Comparison of ENCODE assay signal across 8 cellular contexts in the genomic region with DNA sequence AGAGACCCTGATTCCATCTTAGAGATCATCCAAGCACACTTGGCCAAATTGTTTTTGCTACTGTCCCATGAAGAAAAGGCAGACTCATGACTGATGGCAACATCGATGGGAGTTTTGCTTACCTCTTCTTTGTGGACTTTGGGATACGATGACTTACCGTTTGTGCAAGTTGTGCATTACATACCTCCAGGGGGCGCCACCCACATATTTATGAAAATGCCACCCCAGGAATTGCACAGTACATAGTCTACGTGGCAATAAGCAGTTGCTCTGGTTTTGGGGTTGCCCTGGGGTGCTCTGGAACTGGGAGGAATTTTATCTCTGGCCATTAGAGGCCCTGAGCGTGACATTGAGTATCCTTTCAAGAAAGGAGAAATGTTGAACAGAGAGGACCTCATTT.
DNase-seq lines count a peak whose midpoint lies in the region; TF ChIP-seq lines count a peak whose summit lies in the region.
"Not testable (repeated sequence)": the region's sequence is repeated elsewhere in the genome, so short reads cannot be mapped to it uniquely, and the experiment has no call there.

No MANE protein-coding gene starts in this region.

- H3K4me1 Mint-ChIP-seq in activated T-helper 2 cell treated with anti-CD3 and anti-CD28 coated beads, Interferon-gamma antibody, Interleukin-2, Interleukin-4, amounts not matched to agents 10 μg/mL and 5 μg/mL and 100 μg/mL, durations not matched to agents 14 hours and 24 hours and 36 hours (ENCODE audit: low read depth); mesothelial cell of epicardium: not testable (repeated sequence)

- intact Hi-C loops in activated T-helper 2 cell treated with anti-CD3 and anti-CD28 coated beads, Interferon-gamma antibody, Interleukin-2, Interleukin-4, amounts not matched to agents 10 μg/mL and 5 μg/mL and 100 μg/mL, durations not matched to agents 14 hours and 24 hours and 36 hours (cut with micrococcal nuclease), result loop anchor here (5.0 kb wide), 1 partner anchor 577 kb away; no protein-coding TSS in a partner anchor

- H3K9me3 Mint-ChIP-seq in activated T-helper 2 cell treated with anti-CD3 and anti-CD28 coated beads, Interferon-gamma antibody, Interleukin-2, Interleukin-4, amounts not matched to agents 10 μg/mL and 5 μg/mL and 100 μg/mL, durations not matched to agents 14 hours and 24 hours and 36 hours, result not testable (repeated sequence)
- peaks cover 18% of the 10 kb centered on the region for H3K9me3 Mint-ChIP-seq in mesothelial cell of epicardium

- not testable (repeated sequence) for H3K4me3 ChIP-seq in AG09309 (ENCODE audit: control insufficient read depth, low read depth, low read length); epithelial cell of esophagus (ENCODE audit: low read length)

- H3K27me3 Mint-ChIP-seq in activated T-helper 2 cell treated with anti-CD3 and anti-CD28 coated beads, Interferon-gamma antibody, Interleukin-2, Interleukin-4, amounts not matched to agents 10 μg/mL and 5 μg/mL and 100 μg/mL, durations not matched to agents 14 hours and 24 hours and 36 hours (ENCODE audit: low read depth); mesothelial cell of epicardium (ENCODE audit: low read depth): not testable (repeated sequence)

- TF ChIP-seq CTCF in AG09309 (IDR thresholded peaks at IDR 0.05; ENCODE audit: control insufficient read depth, insufficient read depth, low read depth, low read length, missing control alignments) (peak; percentile 25), epithelial cell of esophagus (IDR thresholded peaks at IDR 0.05; ENCODE audit: insufficient read depth, low read depth, low read length, missing control alignments) (peak; percentile 36), mesothelial cell of epicardium (IDR thresholded peaks at IDR 0.05; ENCODE audit: unreplicated experiment) (peak; percentile 66)

- not testable (repeated sequence) for DNase-seq in AG09309 (ENCODE audit: low read depth)
- DNase-seq in H4 (ENCODE audit: low spot score), result peak; percentile 50
- DNase-seq in NCI-H524 (lab: John Stamatoyannopoulos, UW), result peak; percentile 2 to 37
- peak; percentile 16 for DNase-seq in UCSD-AML1 (lab: John Stamatoyannopoulos, UW; ENCODE audit: unreplicated experiment)
- DNase-seq in activated T-helper 2 cell treated with anti-CD3 and anti-CD28 coated beads, Interferon-gamma antibody, Interleukin-2, Interleukin-4, amounts not matched to agents 10 μg/mL and 5 μg/mL and 100 μg/mL, durations not matched to agents 14 hours and 24 hours and 36 hours (ENCODE audit: low spot score), result peak; percentile 33
- DNase-seq in epithelial cell of esophagus (ENCODE audit: low read depth), result peak; percentile 67
- peak; percentile 25 to 54 for DNase-seq in mesothelial cell of epicardium (ENCODE audit: low spot score in 2 of 2, unreplicated experiment in 2 of 2)
- DNase-seq in stimulated activated CD4-positive, alpha-beta T cell treated with anti-CD3 and anti-CD28 coated beads, Interleukin-4, amount 100 ng/mL, for 4 hours, result peak; percentile 35 to 53

- H3K36me3 Mint-ChIP-seq in activated T-helper 2 cell treated with anti-CD3 and anti-CD28 coated beads, Interferon-gamma antibody, Interleukin-2, Interleukin-4, amounts not matched to agents 10 μg/mL and 5 μg/mL and 100 μg/mL, durations not matched to agents 14 hours and 24 hours and 36 hours (ENCODE audit: low read depth); mesothelial cell of epicardium: not testable (repeated sequence)

- not testable (repeated sequence) for H3K4me3 Mint-ChIP-seq in activated T-helper 2 cell treated with anti-CD3 and anti-CD28 coated beads, Interferon-gamma antibody, Interleukin-2, Interleukin-4, amounts not matched to agents 10 μg/mL and 5 μg/mL and 100 μg/mL, durations not matched to agents 14 hours and 24 hours and 36 hours (ENCODE audit: low read depth); mesothelial cell of epicardium

- not testable (repeated sequence) for H3K27ac Mint-ChIP-seq in activated T-helper 2 cell treated with anti-CD3 and anti-CD28 coated beads, Interferon-gamma antibody, Interleukin-2, Interleukin-4, amounts not matched to agents 10 μg/mL and 5 μg/mL and 100 μg/mL, durations not matched to agents 14 hours and 24 hours and 36 hours; mesothelial cell of epicardium
